ENCODE assay signal across 8 cellular contexts in the genomic region with DNA sequence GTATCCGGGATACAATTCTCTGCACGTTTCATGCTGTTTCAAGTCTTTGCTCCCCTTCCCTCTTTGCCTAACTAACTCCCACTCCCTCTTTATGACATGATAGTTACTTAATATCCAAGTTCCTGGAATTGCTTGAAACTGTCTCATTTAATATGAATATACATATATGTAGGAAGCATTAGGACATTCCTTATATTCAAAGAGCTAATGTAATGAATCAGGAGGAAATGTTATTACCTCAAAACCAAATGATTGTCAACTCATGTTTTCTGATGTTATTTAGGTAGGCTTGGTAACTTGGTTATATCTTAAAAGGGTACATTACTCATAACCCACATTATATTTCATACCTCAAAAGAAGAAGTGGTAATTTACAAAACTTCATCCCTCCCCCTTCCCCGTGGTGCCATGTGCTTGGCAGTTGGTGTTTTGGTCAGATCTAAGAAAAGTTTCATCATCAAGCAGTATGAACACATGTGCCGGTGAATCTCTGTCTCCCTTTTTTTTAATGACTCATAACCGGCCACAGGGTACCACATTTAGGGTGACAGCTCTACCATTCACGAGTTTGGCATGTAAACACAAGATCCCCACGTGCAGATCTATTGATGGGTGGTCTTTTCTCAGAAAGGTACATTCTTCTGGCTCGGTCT. TPM values are rescaled to one million over a fixed set of nuclear protein-coding genes. Genes with fewer than 3 reads are reported as not detected.
DNase-seq lines count a peak whose midpoint lies in the region; ATAC-seq and TF ChIP-seq lines count a peak whose summit lies in the region.

No MANE protein-coding gene starts in this region.

- H3K4ac ChIP-seq in IMR-90 (ENCODE audit: low read depth, low read length) = peak overlapping the region; percentile 59; the same call in 1 of the 2 replicates

- H2AFZ ChIP-seq in IMR-90 (replicated peaks; ENCODE audit: low read length, poor library complexity) = peak overlapping the region; percentile 5

- H3K4me2 ChIP-seq in IMR-90 (ENCODE audit: low read depth, low read length) = no peak overlapping the region

- H2BK5ac ChIP-seq in IMR-90 (ENCODE audit: low read depth, low read length, poor library complexity, severe bottlenecking) = peak overlapping the region; percentile 54

- no peak for TF ChIP-seq EP300 in gastroesophageal sphincter (IDR thresholded peaks at IDR 0.05)

- H3K14ac ChIP-seq in IMR-90 (replicated peaks; ENCODE audit: low read depth, low read length) = 0 out of 2 replicates have a peak overlapping the region, but pooled peaks have one; percentile 13

- WGBS in IMR-90 (ENCODE audit: extremely low coverage in 2 of 2, insufficient read length in 1 of 2), 2 experiments = 0% methylated on average over 1 of the region's 8 CpGs; no CpG with 5 or more reads in 1 of the 2 experiments
- 57 to 58% methylated on average over 8 of the region's 8 CpGs for whole genome bisulfite sequencing in gastroesophageal sphincter (ENCODE audit: low coverage in 1 of 2), 2 donors

- H2AK9ac ChIP-seq in IMR-90 (replicated peaks; ENCODE audit: low read depth, low read length, poor library complexity) = peak overlapping the region; percentile 4

- no peak overlapping the region for H3K18ac ChIP-seq in IMR-90 (ENCODE audit: low read depth, low read length)

- intact Hi-C loops in IMR-90 (cut with micrococcal nuclease) = no loop called here

- ATAC-seq in GM21447 (IDR thresholded peaks at IDR 0.05; ENCODE audit: unreplicated experiment) (peak; percentile 86), IMR-90 (ENCODE audit: low read depth) (peak; percentile 46), gastroesophageal sphincter (no peak)

- peak overlapping the region; percentile 78; the same call in 1 of the 3 replicates for H2BK15ac ChIP-seq in IMR-90 (ENCODE audit: low read depth, low read length)

- H3K27me3 ChIP-seq in IMR-90 (ENCODE audit: control insufficient read depth, insufficient read depth, low read length) = no peaks in the 10 kb centered on the region
- H3K27me3 ChIP-seq in gastroesophageal sphincter = no peaks in the 10 kb centered on the region

- H3K4me3 ChIP-seq in IMR-90 (ENCODE audit: insufficient read depth, low read depth, low read length) = no peak overlapping the region
- H3K4me3 ChIP-seq in gastroesophageal sphincter = no peak overlapping the region

- TF ChIP-seq CTCF in IMR-90 (conservative IDR thresholded peaks at IDR 0.05; ENCODE audit: low read depth, low read length) = no peak
- no peak for TF ChIP-seq CTCF in gastroesophageal sphincter (IDR thresholded peaks at IDR 0.05)

- peak; percentile 59 for DNase-seq in Daoy (ENCODE audit: low read depth)
- DNase-seq in IMR-90 = peak; percentile 88
- peak; percentile 46 to 61 for DNase-seq in activated CD4-positive, alpha-beta T cell treated with anti-CD3 and anti-CD28 coated beads, Interleukin-2, amount 50 U/mL, for 48 hours
- peak; percentile 90 for DNase-seq in iris pigment epithelial cell (ENCODE audit: low read depth)
- no peak for DNase-seq in COLO668 (lab: John Stamatoyannopoulos, UW; ENCODE audit: unreplicated experiment)
- no peak for DNase-seq in DMS153 (lab: John Stamatoyannopoulos, UW)

- dilution Hi-C loops in IMR-90 (cut with HindIII; ENCODE audit: low sequenced_read_pairs, unreplicated experiment) = no loop called here

- no peaks in the 10 kb centered on the region for H3K4me1 ChIP-seq in IMR-90 (ENCODE audit: control insufficient read depth, insufficient read depth, low read length)
- no peaks in the 10 kb centered on the region for H3K4me1 ChIP-seq in gastroesophageal sphincter

- no peak overlapping the region for H4K5ac ChIP-seq in IMR-90 (ENCODE audit: low read depth, low read length)

- H2BK20ac ChIP-seq in IMR-90 (ENCODE audit: low read depth, low read length) = peak overlapping the region; percentile 51

- H3K9ac ChIP-seq in IMR-90 (ENCODE audit: low read depth, low read length) = no peak overlapping the region

- H3K23ac ChIP-seq in IMR-90 (ENCODE audit: low read depth, low read length) = no peak overlapping the region

- H2BK120ac ChIP-seq in IMR-90 (ENCODE audit: low read depth, low read length) = peak overlapping the region; percentile 45

- H2AK5ac ChIP-seq in IMR-90 (ENCODE audit: low read depth, low read length) = no peak overlapping the region

- H4K91ac ChIP-seq in IMR-90 (ENCODE audit: insufficient read depth, low read depth, low read length) = no peak overlapping the region

- H4K8ac ChIP-seq in IMR-90 (ENCODE audit: low read depth in 2 of 2, low read length in 2 of 2) = peak overlapping the region in 1 of 2 experiments; percentile 50; a peak in 1 of 4 replicates

- no peak overlapping the region for H3K56ac ChIP-seq in IMR-90 (ENCODE audit: extremely low read depth, insufficient read depth, low read length)

- no peak overlapping the region for H3K27ac ChIP-seq in IMR-90 (ENCODE audit: insufficient read depth, low read length)
- no peak overlapping the region for H3K27ac ChIP-seq in gastroesophageal sphincter

- no peaks in the 10 kb centered on the region for H4K20me1 ChIP-seq in IMR-90 (ENCODE audit: insufficient read depth, low read length)

- no TSS peak for BruUV-seq in IMR-90 (replicated peaks; lab: Mats Ljungman, UMichigan)

- no peaks in the 10 kb centered on the region for H3K79me1 ChIP-seq in IMR-90 (ENCODE audit: low read depth in 1 of 2, low read length in 2 of 2)

- in situ Hi-C loops in IMR-90 (cut with MboI; ENCODE audit: low sequenced_read_pairs) = loop anchor here (25.0 kb wide), 1 partner anchor 316 kb away; the partner anchor contains the start of gene ABCB9

- TF ChIP-seq POLR2A in IMR-90 (IDR thresholded peaks at IDR 0.05; ENCODE audit: low read depth, low read length) (no peak), gastroesophageal sphincter (IDR thresholded peaks at IDR 0.05) (no peak)

- POLR2A ChIA-PET in IMR-90 (lab: Charles Lee; ENCODE audit: unreplicated experiment) = no interaction called here

- H3K36me3 ChIP-seq in IMR-90 (ENCODE audit: control insufficient read depth, insufficient read depth, low read length) (no peaks in the 10 kb centered on the region), gastroesophageal sphincter (no peaks in the 10 kb centered on the region)

- H3K9me1 ChIP-seq in IMR-90 (ENCODE audit: insufficient read depth, low read length) = peaks cover 7% of the 10 kb centered on the region; the same call in 1 of the 2 replicates

- no peak for TF ChIP-seq RAD21 in IMR-90 (IDR thresholded peaks at IDR 0.05; ENCODE audit: low read length)

- H3K9me3 ChIP-seq in IMR-90 (ENCODE audit: control insufficient read depth, insufficient read depth, low read length) = no peaks in the 10 kb centered on the region
- H3K9me3 ChIP-seq in gastroesophageal sphincter = no peaks in the 10 kb centered on the region

- CTCF ChIA-PET in IMR-90 (lab: Yijun Ruan, JAX) = interaction anchor here (1.2 kb wide), 1 partner anchor 9 kb away, joined by 5 read pairs; no protein-coding TSS in a partner anchor

TF ChIP-seq in IMR-90, 13 proteins besides CTCF, POLR2A, EP300 and RAD21:
- TF ChIP-seq, protein P1, sequence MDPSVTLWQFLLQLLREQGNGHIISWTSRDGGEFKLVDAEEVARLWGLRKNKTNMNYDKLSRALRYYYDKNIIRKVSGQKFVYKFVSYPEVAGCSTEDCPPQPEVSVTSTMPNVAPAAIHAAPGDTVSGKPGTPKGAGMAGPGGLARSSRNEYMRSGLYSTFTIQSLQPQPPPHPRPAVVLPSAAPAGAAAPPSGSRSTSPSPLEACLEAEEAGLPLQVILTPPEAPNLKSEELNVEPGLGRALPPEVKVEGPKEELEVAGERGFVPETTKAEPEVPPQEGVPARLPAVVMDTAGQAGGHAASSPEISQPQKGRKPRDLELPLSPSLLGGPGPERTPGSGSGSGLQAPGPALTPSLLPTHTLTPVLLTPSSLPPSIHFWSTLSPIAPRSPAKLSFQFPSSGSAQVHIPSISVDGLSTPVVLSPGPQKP (IDR thresholded peaks at IDR 0.05; ENCODE audit: borderline replicate concordance, low read depth, low read length) = no peak
- peak; percentile 91 for TF ChIP-seq MXI1 (IDR thresholded peaks at IDR 0.05; ENCODE audit: borderline replicate concordance, low read depth, low read length)
- peak; percentile 90 for TF ChIP-seq CEBPB (IDR thresholded peaks at IDR 0.05; ENCODE audit: low read depth, low read length)
- TF ChIP-seq, protein P2, sequence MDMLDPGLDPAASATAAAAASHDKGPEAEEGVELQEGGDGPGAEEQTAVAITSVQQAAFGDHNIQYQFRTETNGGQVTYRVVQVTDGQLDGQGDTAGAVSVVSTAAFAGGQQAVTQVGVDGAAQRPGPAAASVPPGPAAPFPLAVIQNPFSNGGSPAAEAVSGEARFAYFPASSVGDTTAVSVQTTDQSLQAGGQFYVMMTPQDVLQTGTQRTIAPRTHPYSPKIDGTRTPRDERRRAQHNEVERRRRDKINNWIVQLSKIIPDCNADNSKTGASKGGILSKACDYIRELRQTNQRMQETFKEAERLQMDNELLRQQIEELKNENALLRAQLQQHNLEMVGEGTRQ (IDR thresholded peaks at IDR 0.05; ENCODE audit: low read depth, low read length) = peak; percentile 65
- no peak for TF ChIP-seq CHD1 (IDR thresholded peaks at IDR 0.05; ENCODE audit: low read depth, low read length)
- no peak for TF ChIP-seq RCOR1 (IDR thresholded peaks at IDR 0.05; ENCODE audit: insufficient replicate concordance, low read length)
- TF ChIP-seq RFX5 (IDR thresholded peaks at IDR 0.05; ENCODE audit: low read depth, low read length) = no peak
- TF ChIP-seq BHLHE40 (IDR thresholded peaks at IDR 0.05; ENCODE audit: low read depth, low read length) = peak; percentile 89
- no peak for TF ChIP-seq SMC3 (IDR thresholded peaks at IDR 0.05; ENCODE audit: low read depth, low read length)
- TF ChIP-seq NFE2L2 (IDR thresholded peaks at IDR 0.05; ENCODE audit: low read depth, low read length) = no peak
- peak; percentile 86 for TF ChIP-seq FOS (IDR thresholded peaks at IDR 0.05; ENCODE audit: low read depth, low read length)
- TF ChIP-seq MAZ (IDR thresholded peaks at IDR 0.05; ENCODE audit: borderline replicate concordance, low read depth, low read length) = no peak
- TF ChIP-seq MAFK (IDR thresholded peaks at IDR 0.05; ENCODE audit: low read depth, low read length) = no peak

RNA-seq across cellular contexts. Expression of gene HCAR2, which starts 56.5 kb away (rescaled TPM):
- total RNA-seq in Daoy (2014; rRNA removed; shearing (Covaris generic)) = not detected in 2 replicates
- total RNA-seq in IMR-90 (2012; rRNA removed) (not detected in 2 replicates), gastroesophageal sphincter (1 to 10 TPM in 1 of 4 donors, under 1 TPM in 1, not detected in 2; 0.54 to 3.4 TPM)
- not detected in 2 replicates for polyA plus RNA-seq in IMR-90 (2012; rRNA removed)
- polyA plus RNA-seq in IMR-90 (2012; cell fraction: cytosol; rRNA removed) = not detected in 2 replicates
- polyA plus RNA-seq in IMR-90 (2012; cell fraction: nucleus; rRNA removed; ENCODE audit: low replicate concordance) = not detected in 2 replicates

Comparison
In these comparisons a context has a peak if more than half of its experiments do, and no peak if none do; other contexts are left out.
1. DNase-seq: peak in Daoy (single experiment), IMR-90 (single experiment), activated CD4-positive, alpha-beta T cell treated with anti-CD3 and anti-CD28 coated beads, Interleukin-2, amount 50 U/mL, for 48 hours (2 of 2) and iris pigment epithelial cell (single experiment); none in COLO668 (single experiment) and DMS153 (single experiment).